ENCODE assay signal across 10 cellular contexts in the genomic region with DNA sequence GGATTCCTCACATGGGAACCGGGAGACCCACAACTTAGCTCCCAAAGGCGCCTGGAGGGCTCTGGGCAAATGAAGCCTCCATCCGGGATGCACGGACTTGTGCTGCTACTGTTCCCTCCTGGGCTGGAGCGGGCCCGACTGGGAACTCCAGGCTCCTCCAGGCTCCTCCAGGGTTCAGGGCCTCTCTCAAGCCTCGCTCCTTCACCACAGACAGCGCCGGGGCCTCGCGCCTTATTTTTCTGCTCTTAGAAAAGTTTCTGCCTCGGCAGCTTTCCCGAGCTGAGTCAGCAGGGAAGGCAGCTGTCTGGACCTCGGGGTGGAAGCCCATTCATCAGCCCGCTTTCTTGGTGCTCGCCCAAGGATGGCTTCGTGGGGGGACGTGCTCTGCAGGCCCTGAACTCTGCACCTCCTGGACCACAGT. TPM values are rescaled to one million over a fixed set of nuclear protein-coding genes. Genes with fewer than 3 reads are reported as not detected.
DNase-seq lines count a peak whose midpoint lies in the region; ATAC-seq and TF ChIP-seq lines count a peak whose summit lies in the region.
"Had no signal": no experiment of that assay in that cellular context is flagged by ENCODE, and none has a peak within 500 bp of the region (broad histone marks: within the 10 kb centered on the region; RNA-seq: fewer than 3 reads in every experiment).

No MANE protein-coding gene starts in this region.

- no peak for TF ChIP-seq CTCF in breast epithelium (IDR thresholded peaks at IDR 0.05)
- no peak for TF ChIP-seq CTCF in MCF 10A (IDR thresholded peaks at IDR 0.05; ENCODE audit: unreplicated experiment)
- TF ChIP-seq CTCF in fibroblast of villous mesenchyme (IDR thresholded peaks at IDR 0.05; ENCODE audit: insufficient read depth, low read depth, low read length) = no peak

- peak overlapping the region in 1 of 2 donors; percentile 3 for H3K27ac ChIP-seq in breast epithelium

- no peaks in the 10 kb centered on the region for H3K36me3 Mint-ChIP-seq in MCF 10A (ENCODE audit: insufficient read depth, unreplicated experiment)
- no peaks in the 10 kb centered on the region for H3K36me3 Mint-ChIP-seq in natural killer cell treated with Interleukin-12 subunit alpha and Interleukin-12 subunit beta and Interleukin-15 and Interleukin-18, amount 100 ng/mL, for 72 hours

- H3K9me3 ChIP-seq in breast epithelium = no peaks in the 10 kb centered on the region

- no peaks in the 10 kb centered on the region for H3K4me1 ChIP-seq in breast epithelium

- CTCF ChIA-PET in MCF 10A (lab: Yijun Ruan, JAX) = no interaction called here

- H3K4me3 ChIP-seq in breast epithelium (peak overlapping the region; percentile 19 to 69 (median 47)), fibroblast of villous mesenchyme (ENCODE audit: low read depth, low read length) (peak overlapping the region; percentile 45)

- H3K9me3 Mint-ChIP-seq in MCF 10A (ENCODE audit: unreplicated experiment) = no peaks in the 10 kb centered on the region
- H3K9me3 Mint-ChIP-seq in natural killer cell treated with Interleukin-12 subunit alpha and Interleukin-12 subunit beta and Interleukin-15 and Interleukin-18, amount 100 ng/mL, for 72 hours = no peaks in the 10 kb centered on the region
- H3K9me3 Mint-ChIP-seq: stimulated activated naive CD8-positive, alpha-beta T cell treated with anti-CD3 and anti-CD28 coated beads, Interleukin-15, amount 100 ng/mL, for 72 hours had no signal

- no peak overlapping the region for H3K4me3 Mint-ChIP-seq in MCF 10A (ENCODE audit: unreplicated experiment)
- H3K4me3 Mint-ChIP-seq in natural killer cell treated with Interleukin-12 subunit alpha and Interleukin-12 subunit beta and Interleukin-15 and Interleukin-18, amount 100 ng/mL, for 72 hours = no peak overlapping the region

- DNase-seq in breast epithelium (ENCODE audit: low spot score in 2 of 2) = peak in 1 of 2 donors; percentile 49
- DNase-seq in MCF 10A (ENCODE audit: unreplicated experiment) = no peak
- peak; percentile 6 for DNase-seq in fibroblast of villous mesenchyme (ENCODE audit: low read depth)
- DNase-seq in myocyte (ENCODE audit: low read depth) = peak; percentile 32
- DNase-seq in activated T-cell treated with anti-CD3 and anti-CD28 coated beads, Interleukin-2, amount 50 U/mL, for 1 hour = no peak
- DNase-seq in natural killer cell treated with Interleukin-12 subunit alpha and Interleukin-12 subunit beta and Interleukin-15 and Interleukin-18, amount 100 ng/mL, for 72 hours (ENCODE audit: low spot score) = no peak

- no peaks in the 10 kb centered on the region for H3K27me3 ChIP-seq in breast epithelium

- peaks cover 10% of the 10 kb centered on the region for H3K27me3 Mint-ChIP-seq in MCF 10A (ENCODE audit: insufficient read depth, unreplicated experiment)
- H3K27me3 Mint-ChIP-seq in natural killer cell treated with Interleukin-12 subunit alpha and Interleukin-12 subunit beta and Interleukin-15 and Interleukin-18, amount 100 ng/mL, for 72 hours = peaks cover 9% of the 10 kb centered on the region in 2 donors

- ATAC-seq in GM19467 (IDR thresholded peaks at IDR 0.05; ENCODE audit: unreplicated experiment) (no peak), GM21390 (IDR thresholded peaks at IDR 0.05; ENCODE audit: unreplicated experiment) (no peak)
- no peak for ATAC-seq in natural killer cell treated with Interleukin-12 subunit alpha and Interleukin-12 subunit beta and Interleukin-15 and Interleukin-18, amount 100 ng/mL, for 72 hours

- intact Hi-C loops in breast epithelium (cut with DNase I; ENCODE audit: low total_unique reads) (no loop called here), MCF 10A (cut with micrococcal nuclease) (no loop called here)

- BruUV-seq in MCF 10A (replicated peaks; lab: Mats Ljungman, UMichigan) = no TSS peak

- POLR2A ChIA-PET in MCF 10A (lab: Yijun Ruan, JAX) = no interaction called here

- H3K27ac Mint-ChIP-seq in MCF 10A (ENCODE audit: low read depth, unreplicated experiment) = no peak overlapping the region
- no peak overlapping the region for H3K27ac Mint-ChIP-seq in natural killer cell treated with Interleukin-12 subunit alpha and Interleukin-12 subunit beta and Interleukin-15 and Interleukin-18, amount 100 ng/mL, for 72 hours
- H3K27ac Mint-ChIP-seq: stimulated activated naive CD8-positive, alpha-beta T cell treated with anti-CD3 and anti-CD28 coated beads, Interleukin-15, amount 100 ng/mL, for 72 hours had no signal

- H3K4me1 Mint-ChIP-seq in MCF 10A (ENCODE audit: insufficient read depth, unreplicated experiment) = no peaks in the 10 kb centered on the region
- H3K4me1 Mint-ChIP-seq in natural killer cell treated with Interleukin-12 subunit alpha and Interleukin-12 subunit beta and Interleukin-15 and Interleukin-18, amount 100 ng/mL, for 72 hours (ENCODE audit: low read depth in 2 of 2) = peaks cover 0 to 5% of the 10 kb centered on the region in 2 donors

- TF ChIP-seq POLR2A in breast epithelium (IDR thresholded peaks at IDR 0.05) = no peak

- H3K36me3 ChIP-seq in breast epithelium = no peaks in the 10 kb centered on the region

RNA-seq across cellular contexts. Expression of gene TEX51, which starts 13.0 kb away (rescaled TPM):
- not detected for total RNA-seq in breast epithelium
- total RNA-seq in MCF 10A (2022) = not detected in 2 replicates
- total RNA-seq in fibroblast of villous mesenchyme = not detected in 2 replicates
- total RNA-seq in myocyte = not detected in 2 replicates
- polyA plus RNA-seq in myocyte (2012) = not detected
- total RNA-seq in natural killer cell treated with Interleukin-12 subunit alpha and Interleukin-12 subunit beta and Interleukin-15 and Interleukin-18, amount 100 ng/mL, for 72 hours = not detected
- total RNA-seq: glomerular endothelial cell had no signal

Comparison
In these comparisons a context has a peak if more than half of its experiments do, and no peak if none do; other contexts are left out.
1. DNase-seq: peak in fibroblast of villous mesenchyme (single experiment) and myocyte (single experiment); none in MCF 10A (single experiment), activated T-cell treated with anti-CD3 and anti-CD28 coated beads, Interleukin-2, amount 50 U/mL, for 1 hour (single experiment) and natural killer cell treated with Interleukin-12 subunit alpha and Interleukin-12 subunit beta and Interleukin-15 and Interleukin-18, amount 100 ng/mL, for 72 hours (single experiment).